Comparison of ENCODE assay signal across 10 cellular contexts in the genomic region with DNA sequence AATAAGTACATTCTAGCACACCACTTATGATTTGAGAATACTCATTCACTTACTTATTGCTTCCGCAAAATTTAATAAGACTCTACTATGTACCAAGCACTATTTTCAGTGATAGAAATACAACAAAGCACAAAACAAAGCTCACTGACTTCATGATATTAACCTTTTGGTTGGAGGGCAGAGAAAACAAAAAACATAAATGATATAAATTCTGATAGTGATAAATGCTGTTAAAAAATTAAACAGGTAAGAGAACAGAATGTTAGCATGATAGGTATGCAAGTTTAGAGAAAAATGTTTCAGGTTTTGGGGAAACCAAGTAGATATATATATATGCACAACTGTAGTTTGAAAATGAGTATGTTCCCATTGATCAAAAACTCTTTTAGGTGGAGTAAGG. TPM values are rescaled to one million over a fixed set of nuclear protein-coding genes. Genes with fewer than 3 reads are reported as not detected.
DNase-seq lines count a peak whose midpoint lies in the region; TF ChIP-seq lines count a peak whose summit lies in the region.
"Had no signal": no experiment of that assay in that cellular context is flagged by ENCODE, and none has a peak within 500 bp of the region (broad histone marks: within the 10 kb centered on the region; RNA-seq: fewer than 3 reads in every experiment).

No MANE protein-coding gene starts in this region.

- intact Hi-C loops in activated naive CD4-positive, alpha-beta T cell treated with anti-CD3 and anti-CD28 coated beads for 36 hours (cut with micrococcal nuclease): no loop called here
- intact Hi-C loops in activated CD4-positive, alpha-beta memory T cell treated with anti-CD3 and anti-CD28 coated beads for 36 hours (cut with micrococcal nuclease): no loop called here
- intact Hi-C loops in posterior vena cava (cut with DNase I): no loop called here

- H3K4me2 ChIP-seq in hepatocyte: peak overlapping the region; percentile 87

- peaks cover 9% of the 10 kb centered on the region for H3K4me1 ChIP-seq in hepatocyte (ENCODE audit: insufficient read depth)
- peaks cover 12% of the 10 kb centered on the region for H3K4me1 ChIP-seq in stomach smooth muscle (ENCODE audit: control insufficient read depth, insufficient read depth, low read length)

- H3K9me3 Mint-ChIP-seq in activated naive CD4-positive, alpha-beta T cell treated with anti-CD3 and anti-CD28 coated beads for 36 hours: no peaks in the 10 kb centered on the region
- H3K9me3 Mint-ChIP-seq in activated CD4-positive, alpha-beta memory T cell treated with anti-CD3 and anti-CD28 coated beads for 36 hours: no peaks in the 10 kb centered on the region

- H2AFZ ChIP-seq in hepatocyte: no peak overlapping the region

- 98% methylated on average over 1 of the region's 1 CpG for WGBS in hepatocyte (ENCODE audit: low lambda C conversion rate, missing lambda C conversion rate)

- H3K27ac ChIP-seq in hepatocyte (no peak overlapping the region), stomach smooth muscle (ENCODE audit: low read length) (no peak overlapping the region)

- H3K4me3 ChIP-seq in hepatocyte: peak overlapping the region; percentile 73
- peak overlapping the region; percentile 88 to 99 for H3K4me3 ChIP-seq in stomach smooth muscle (ENCODE audit: low read length in 2 of 2)

- no peak for DNase-seq in activated naive CD4-positive, alpha-beta T cell treated with anti-CD3 and anti-CD28 coated beads for 36 hours
- DNase-seq in activated naive CD4-positive, alpha-beta T cell treated with anti-CD3 and anti-CD28 coated beads, Interleukin-2, amount 50 U/mL, for 16 hours: no peak
- no peak for DNase-seq in activated CD4-positive, alpha-beta memory T cell treated with anti-CD3 and anti-CD28 coated beads for 36 hours
- no peak for DNase-seq in hepatocyte (ENCODE audit: low spot score)
- no peak for DNase-seq in posterior vena cava (ENCODE audit: low spot score)
- no peak for DNase-seq in DMS79 (lab: John Stamatoyannopoulos, UW)
- no peak for DNase-seq in SKM-1 (lab: John Stamatoyannopoulos, UW; ENCODE audit: unreplicated experiment)
- DNase-seq: NCI-H510A treated with DMSO at 0.1 percent for 48 hours; stimulated activated CD4-positive, alpha-beta T cell treated with anti-CD3 and anti-CD28 coated beads, Interleukin-15, amount 100 ng/mL, for 24 hours had no signal

- no peaks in the 10 kb centered on the region for H3K9me3 ChIP-seq in hepatocyte (ENCODE audit: low read depth)
- no peaks in the 10 kb centered on the region for H3K9me3 ChIP-seq in stomach smooth muscle (ENCODE audit: control insufficient read depth in 2 of 2, low read length in 2 of 2)

- no peak for TF ChIP-seq CTCF in hepatocyte (IDR thresholded peaks at IDR 0.05; ENCODE audit: poor library complexity)

- peaks cover 48% of the 10 kb centered on the region for H3K4me1 Mint-ChIP-seq in activated naive CD4-positive, alpha-beta T cell treated with anti-CD3 and anti-CD28 coated beads for 36 hours (ENCODE audit: low read depth)
- H3K4me1 Mint-ChIP-seq in activated CD4-positive, alpha-beta memory T cell treated with anti-CD3 and anti-CD28 coated beads for 36 hours (ENCODE audit: low read depth): peaks cover 50% of the 10 kb centered on the region

- H3K27me3 Mint-ChIP-seq in activated naive CD4-positive, alpha-beta T cell treated with anti-CD3 and anti-CD28 coated beads for 36 hours (ENCODE audit: low read depth): no peaks in the 10 kb centered on the region
- H3K27me3 Mint-ChIP-seq in activated CD4-positive, alpha-beta memory T cell treated with anti-CD3 and anti-CD28 coated beads for 36 hours: no peaks in the 10 kb centered on the region

- H3K36me3 Mint-ChIP-seq in activated naive CD4-positive, alpha-beta T cell treated with anti-CD3 and anti-CD28 coated beads for 36 hours (ENCODE audit: low read depth): peaks cover 15% of the 10 kb centered on the region
- peaks cover 10% of the 10 kb centered on the region for H3K36me3 Mint-ChIP-seq in activated CD4-positive, alpha-beta memory T cell treated with anti-CD3 and anti-CD28 coated beads for 36 hours

- no peaks in the 10 kb centered on the region for H4K20me1 ChIP-seq in hepatocyte (ENCODE audit: insufficient read depth, poor library complexity, severe bottlenecking)

- H3K27me3 ChIP-seq in hepatocyte: no peaks in the 10 kb centered on the region
- H3K27me3 ChIP-seq in stomach smooth muscle (ENCODE audit: control insufficient read depth in 1 of 2, insufficient read depth in 2 of 2, low read length in 2 of 2): no peaks in the 10 kb centered on the region

- H3K4me3 Mint-ChIP-seq in activated naive CD4-positive, alpha-beta T cell treated with anti-CD3 and anti-CD28 coated beads for 36 hours: peak overlapping the region; percentile 96
- H3K4me3 Mint-ChIP-seq in activated CD4-positive, alpha-beta memory T cell treated with anti-CD3 and anti-CD28 coated beads for 36 hours: peak overlapping the region; percentile 99

- CTCF ChIA-PET in activated naive CD4-positive, alpha-beta T cell treated with anti-CD3 and anti-CD28 coated beads for 36 hours (lab: Charles Lee): no interaction called here
- CTCF ChIA-PET in activated CD4-positive, alpha-beta memory T cell treated with anti-CD3 and anti-CD28 coated beads for 36 hours (lab: Charles Lee): interaction anchor here (0.6 kb wide), 1 partner anchor 308 kb away, joined by 3 read pairs; no protein-coding TSS in a partner anchor

- no peaks in the 10 kb centered on the region for H3K9me2 ChIP-seq in hepatocyte (replicated peaks; ENCODE audit: insufficient read depth)

- H3K27ac Mint-ChIP-seq in activated naive CD4-positive, alpha-beta T cell treated with anti-CD3 and anti-CD28 coated beads for 36 hours: no peak overlapping the region
- H3K27ac Mint-ChIP-seq in activated CD4-positive, alpha-beta memory T cell treated with anti-CD3 and anti-CD28 coated beads for 36 hours: no peak overlapping the region

- peaks cover 92% of the 10 kb centered on the region for H3K79me2 ChIP-seq in hepatocyte

- H3K9ac ChIP-seq in stomach smooth muscle (ENCODE audit: low read length in 2 of 2): peak overlapping the region in 1 of 2 donors; percentile 95

- POLR2A ChIA-PET in activated CD4-positive, alpha-beta memory T cell treated with anti-CD3 and anti-CD28 coated beads for 36 hours (lab: Charles Lee): no interaction called here

- no peaks in the 10 kb centered on the region for H3K36me3 ChIP-seq in hepatocyte (replicated peaks; ENCODE audit: insufficient read depth, low read depth)
- peaks cover 0 to 4% of the 10 kb centered on the region in 2 donors for H3K36me3 ChIP-seq in stomach smooth muscle (ENCODE audit: control insufficient read depth in 2 of 2, insufficient read depth in 2 of 2, low read length in 2 of 2)

RNA-seq across cellular contexts. Expression of a gene that starts 1.2 kb away (rescaled TPM):
- 10 to 100 TPM; 20.4 to 20.5 TPM for total RNA-seq in activated naive CD4-positive, alpha-beta T cell treated with anti-CD3 and anti-CD28 coated beads for 36 hours
- 10 to 100 TPM; 22.1 to 24.7 TPM for total RNA-seq in activated CD4-positive, alpha-beta memory T cell treated with anti-CD3 and anti-CD28 coated beads for 36 hours
- total RNA-seq in hepatocyte: 23.0 and 24.4 TPM in 2 replicates
- polyA plus RNA-seq in hepatocyte: 9.7 and 11.2 TPM in 2 replicates
- 10 to 100 TPM; 12.4 to 17.2 TPM for total RNA-seq in posterior vena cava

RNA-seq across cellular contexts. Expression of a gene that starts 17.0 kb away (rescaled TPM):
- 100 to 1,000 TPM; 172 to 173 TPM for total RNA-seq in activated naive CD4-positive, alpha-beta T cell treated with anti-CD3 and anti-CD28 coated beads for 36 hours
- 100 to 1,000 TPM; 156 to 164 TPM for total RNA-seq in activated CD4-positive, alpha-beta memory T cell treated with anti-CD3 and anti-CD28 coated beads for 36 hours
- total RNA-seq in hepatocyte (149 and 185 TPM in 2 replicates), posterior vena cava (100 to 1,000 TPM; 127 to 147 TPM)
- polyA plus RNA-seq in hepatocyte: 161 and 189 TPM in 2 replicates
